ENCODE assay signal across 10 cellular contexts in genomic region chr6:10800810-10801209, GRCh38. TPM values are rescaled to one million over a fixed set of nuclear protein-coding genes. Genes with fewer than 3 reads are reported as not detected.
DNase-seq lines count a peak whose midpoint lies in the region; ATAC-seq and TF ChIP-seq lines count a peak whose summit lies in the region.
"Had no signal": no experiment of that assay in that cellular context is flagged by ENCODE, and none has a peak within 500 bp of the region (broad histone marks: within the 10 kb centered on the region; RNA-seq: fewer than 3 reads in every experiment).

No MANE protein-coding gene starts in this region.

- no peak overlapping the region for H2AFZ ChIP-seq in hepatocyte

- no peaks in the 10 kb centered on the region for H3K27me3 ChIP-seq in breast epithelium
- no peaks in the 10 kb centered on the region for H3K27me3 ChIP-seq in adipocyte (replicated peaks; ENCODE audit: control insufficient read depth, insufficient read depth, low read length)
- no peaks in the 10 kb centered on the region for H3K27me3 ChIP-seq in hepatocyte
- no peaks in the 10 kb centered on the region for H3K27me3 ChIP-seq in endodermal cell (ENCODE audit: control insufficient read depth, insufficient read depth, low read length, poor library complexity, severe bottlenecking)
- H3K27me3 ChIP-seq: tibial nerve had no signal

- H3K27ac ChIP-seq in breast epithelium (no peak overlapping the region), hepatocyte (no peak overlapping the region), endodermal cell (ENCODE audit: low read depth, low read length) (no peak overlapping the region)
- H3K27ac ChIP-seq: tibial nerve had no signal

- DNase-seq in MCF 10A (ENCODE audit: unreplicated experiment) (peak; percentile 76), breast epithelium (ENCODE audit: low spot score in 2 of 2) (no peak), adipocyte (ENCODE audit: low read depth) (peak; percentile 37), hepatocyte (ENCODE audit: low spot score) (peak; percentile 18), endodermal cell (no peak), progenitor cell of endocrine pancreas (ENCODE audit: low spot score, unreplicated experiment) (no peak)

- no peaks in the 10 kb centered on the region for H3K27me3 Mint-ChIP-seq in MCF 10A (ENCODE audit: insufficient read depth, unreplicated experiment)
- H3K27me3 Mint-ChIP-seq in endodermal cell (ENCODE audit: insufficient read depth): no peaks in the 10 kb centered on the region
- H3K27me3 Mint-ChIP-seq in progenitor cell of endocrine pancreas: no peaks in the 10 kb centered on the region

- no peaks in the 10 kb centered on the region for H3K9me2 ChIP-seq in hepatocyte (replicated peaks; ENCODE audit: insufficient read depth)

- no peaks in the 10 kb centered on the region for H3K79me2 ChIP-seq in hepatocyte

- POLR2A ChIA-PET in MCF 10A (lab: Yijun Ruan, JAX): interaction anchor here (0.6 to 1.2 kb wide), 7 partner anchors 53 to 1811 kb away, joined by 3 to 7 read pairs (median 4); partner anchors contain the start of genes C6orf52 and PAK1IP1

- H3K4me3 ChIP-seq in breast epithelium (no peak overlapping the region), adipocyte (ENCODE audit: low read length) (no peak overlapping the region), hepatocyte (no peak overlapping the region), endodermal cell (ENCODE audit: low read length) (no peak overlapping the region)
- H3K4me3 ChIP-seq: smooth muscle cell, tibial nerve had no signal

- no peaks in the 10 kb centered on the region for H4K20me1 ChIP-seq in hepatocyte (ENCODE audit: insufficient read depth, poor library complexity, severe bottlenecking)

- H3K4me1 ChIP-seq in breast epithelium (no peaks in the 10 kb centered on the region), adipocyte (ENCODE audit: control insufficient read depth, insufficient read depth, low read length) (no peaks in the 10 kb centered on the region), hepatocyte (ENCODE audit: insufficient read depth) (no peaks in the 10 kb centered on the region), endodermal cell (ENCODE audit: control insufficient read depth, insufficient read depth, low read length) (no peaks in the 10 kb centered on the region)
- H3K4me1 ChIP-seq: tibial nerve had no signal

- BruUV-seq in MCF 10A (replicated peaks; lab: Mats Ljungman, UMichigan): no TSS peak

- H3K9me3 ChIP-seq in breast epithelium: no peaks in the 10 kb centered on the region
- H3K9me3 ChIP-seq in adipocyte (ENCODE audit: control insufficient read depth, low read length): no peaks in the 10 kb centered on the region
- H3K9me3 ChIP-seq in hepatocyte (ENCODE audit: low read depth): no peaks in the 10 kb centered on the region
- no peaks in the 10 kb centered on the region for H3K9me3 ChIP-seq in endodermal cell (ENCODE audit: control insufficient read depth, low read length)
- H3K9me3 ChIP-seq: tibial nerve had no signal

- H3K4me1 Mint-ChIP-seq in MCF 10A (ENCODE audit: insufficient read depth, unreplicated experiment) (peaks cover 8% of the 10 kb centered on the region), endodermal cell (peaks cover 3% of the 10 kb centered on the region), progenitor cell of endocrine pancreas (ENCODE audit: low read depth) (peaks cover 2% of the 10 kb centered on the region)

- H3K4me3 Mint-ChIP-seq in MCF 10A (ENCODE audit: unreplicated experiment): no peak overlapping the region
- H3K4me3 Mint-ChIP-seq in endodermal cell: no peak overlapping the region
- H3K4me3 Mint-ChIP-seq in progenitor cell of endocrine pancreas (ENCODE audit: low read depth): no peak overlapping the region

- H3K36me3 Mint-ChIP-seq in MCF 10A (ENCODE audit: insufficient read depth, unreplicated experiment): no peaks in the 10 kb centered on the region
- peaks cover 20% of the 10 kb centered on the region for H3K36me3 Mint-ChIP-seq in endodermal cell (ENCODE audit: low read depth)
- H3K36me3 Mint-ChIP-seq in progenitor cell of endocrine pancreas (ENCODE audit: insufficient read depth): peaks cover 4% of the 10 kb centered on the region

- H3K9ac ChIP-seq in adipocyte (ENCODE audit: low read length) (no peak overlapping the region), endodermal cell (ENCODE audit: extremely low read depth, low read length, poor library complexity, severe bottlenecking) (no peak overlapping the region)

- H3K27ac Mint-ChIP-seq in MCF 10A (ENCODE audit: low read depth, unreplicated experiment): peak overlapping the region; percentile 57
- no peak overlapping the region for H3K27ac Mint-ChIP-seq in endodermal cell
- H3K27ac Mint-ChIP-seq in progenitor cell of endocrine pancreas: no peak overlapping the region

- H3K4me2 ChIP-seq in hepatocyte: no peak overlapping the region
- H3K4me2 ChIP-seq: smooth muscle cell had no signal

- H3K36me3 ChIP-seq in breast epithelium (no peaks in the 10 kb centered on the region), adipocyte (ENCODE audit: control insufficient read depth, insufficient read depth, low read length, severe bottlenecking) (no peaks in the 10 kb centered on the region), hepatocyte (replicated peaks; ENCODE audit: insufficient read depth, low read depth) (no peaks in the 10 kb centered on the region), endodermal cell (ENCODE audit: control insufficient read depth, insufficient read depth, low read length) (peaks cover 21% of the 10 kb centered on the region)

- H3K9me3 Mint-ChIP-seq in MCF 10A (ENCODE audit: unreplicated experiment) (no peaks in the 10 kb centered on the region), endodermal cell (no peaks in the 10 kb centered on the region), progenitor cell of endocrine pancreas (ENCODE audit: low read depth) (no peaks in the 10 kb centered on the region)

- ATAC-seq in HG03469 (IDR thresholded peaks at IDR 0.05; ENCODE audit: unreplicated experiment): no peak
- no peak for ATAC-seq in GM18870 (IDR thresholded peaks at IDR 0.05; ENCODE audit: unreplicated experiment)

- 77% methylated on average over 3 of the region's 3 CpGs for WGBS in hepatocyte (ENCODE audit: low lambda C conversion rate, missing lambda C conversion rate)
- 81 to 86% methylated on average over 2 to 3 of the region's 3 CpGs for WGBS in endodermal cell (ENCODE audit: insufficient coverage in 1 of 2, insufficient read length in 1 of 2), 2 experiments

- CTCF ChIA-PET in MCF 10A (lab: Yijun Ruan, JAX): interaction anchor here (0.5 to 3.7 kb wide), 12 partner anchors 10 to 381 kb away, joined by 3 to 41 read pairs (median 4); no protein-coding TSS in a partner anchor

- TF ChIP-seq CTCF in MCF 10A (IDR thresholded peaks at IDR 0.05; ENCODE audit: unreplicated experiment) (no peak), breast epithelium (IDR thresholded peaks at IDR 0.05) (no peak), hepatocyte (IDR thresholded peaks at IDR 0.05; ENCODE audit: poor library complexity) (no peak), endodermal cell (conservative IDR thresholded peaks at IDR 0.05) (no peak), progenitor cell of endocrine pancreas (IDR thresholded peaks at IDR 0.05; ENCODE audit: unreplicated experiment) (no peak)

- TF ChIP-seq POLR2A in breast epithelium (IDR thresholded peaks at IDR 0.05): no peak

- intact Hi-C loops in MCF 10A (cut with micrococcal nuclease): loop anchor here (1.0 to 5.0 kb wide), 5 partner anchors 41 to 323 kb away; partner anchors contain the start of genes C6orf52, PAK1IP1 and TMEM14C
- intact Hi-C loops in breast epithelium (cut with DNase I; ENCODE audit: low total_unique reads): no loop called here

RNA-seq across cellular contexts. Expression of gene MAK, which starts 37.5 kb away (rescaled TPM):
- not detected in 2 replicates for total RNA-seq in MCF 10A (2022)
- total RNA-seq in breast epithelium: under 1 TPM; 0.16 to 0.98 (median 0.59) TPM
- 0.04 TPM in 1 of 2 replicates, not detected in the other for total RNA-seq in hepatocyte
- polyA plus RNA-seq in hepatocyte: 0.05 and 0.34 TPM in 2 replicates
- total RNA-seq in endodermal cell: under 1 TPM; 0.18 to 0.35 TPM
- 0.93 TPM for polyA plus RNA-seq in endodermal cell (2013, experiment 1 of 2)
- 0.83 TPM for polyA plus RNA-seq in endodermal cell (2013, experiment 2 of 2)
- total RNA-seq in progenitor cell of endocrine pancreas: 1.3 TPM in 2 replicates
- total RNA-seq: smooth muscle cell had no signal

RNA-seq across cellular contexts. Expression of gene TMEM14B, which starts 53.2 kb away (rescaled TPM):
- total RNA-seq in MCF 10A (2022) (122 and 143 TPM in 2 replicates), breast epithelium (100 to 1,000 TPM in 1 of 3 donors, 10 to 100 TPM in 2; 65.7 to 102 (median 76.4) TPM), hepatocyte (63.9 and 69.4 TPM in 2 replicates), endodermal cell (100 to 1,000 TPM; 165 to 242 TPM), progenitor cell of endocrine pancreas (52.7 and 56.2 TPM in 2 replicates)
- 108 and 126 TPM in 2 replicates for polyA plus RNA-seq in hepatocyte
- 111 TPM for polyA plus RNA-seq in endodermal cell (2013, experiment 1 of 2)
- 120 TPM for polyA plus RNA-seq in endodermal cell (2013, experiment 2 of 2)

Comparison
In these comparisons a context has a peak if more than half of its experiments do, and no peak if none do; other contexts are left out.
1. DNase-seq: peak in MCF 10A (single experiment), adipocyte (single experiment) and hepatocyte (single experiment); none in breast epithelium (0 of 2), endodermal cell (single experiment) and progenitor cell of endocrine pancreas (single experiment).